Comparison of ENCODE assay signal across 8 cellular contexts in genomic region chr9:129237195-129237611, GRCh38. TPM values are rescaled to one million over a fixed set of nuclear protein-coding genes. Genes with fewer than 3 reads are reported as not detected.
DNase-seq lines count a peak whose midpoint lies in the region; ATAC-seq and TF ChIP-seq lines count a peak whose summit lies in the region.

No MANE protein-coding gene starts in this region.

- peak in 1 of 4 donors; percentile 50 for ATAC-seq in right lobe of liver
- no peak for ATAC-seq in HG02973 (IDR thresholded peaks at IDR 0.05; ENCODE audit: unreplicated experiment)
- ATAC-seq in GM18873 (IDR thresholded peaks at IDR 0.05; ENCODE audit: low FRiP score, unreplicated experiment): no peak

- intact Hi-C loops in right lobe of liver (cut with DNase I): no loop called here

- TF ChIP-seq POLR2A in right lobe of liver (IDR thresholded peaks at IDR 0.05) (no peak), suprapubic skin (IDR thresholded peaks at IDR 0.05) (no peak)

- H3K36me3 ChIP-seq in right lobe of liver: no peaks in the 10 kb centered on the region
- no peaks in the 10 kb centered on the region for H3K36me3 ChIP-seq in suprapubic skin

- H3K4me1 ChIP-seq in right lobe of liver: no peaks in the 10 kb centered on the region
- peaks cover 8% of the 10 kb centered on the region for H3K4me1 ChIP-seq in suprapubic skin

- WGBS in right lobe of liver (ENCODE audit: insufficient coverage, low coverage, low lambda C conversion rate, missing lambda C conversion rate): 19% methylated on average over 10 of the region's 13 CpGs
- WGBS in suprapubic skin: 18% methylated on average over 12 of the region's 13 CpGs

- H3K27ac ChIP-seq in right lobe of liver (no peak overlapping the region), suprapubic skin (no peak overlapping the region)

- peak; percentile 67 for DNase-seq in Ammon's horn (ENCODE audit: low spot score)
- peak; percentile 24 for DNase-seq in OCI-M1 (lab: John Stamatoyannopoulos, UW)
- peak; percentile 27 for DNase-seq in activated T-helper 9 cell treated with anti-CD3 and anti-CD28 coated beads, Interleukin-2, amount 50 U/mL, for 16 hours (ENCODE audit: low read depth)
- DNase-seq in right lobe of liver: peak in 2 of 3 donors; percentile 16 to 23
- peak in 5 of 6 experiments; percentile 8 to 56 (median 37) for DNase-seq in stimulated activated naive CD4-positive, alpha-beta T cell (lab: John Stamatoyannopoulos, UW)
- DNase-seq in suprapubic skin (ENCODE audit: low spot score in 2 of 2): no peak

- H3K9me3 ChIP-seq in right lobe of liver (no peaks in the 10 kb centered on the region), suprapubic skin (no peaks in the 10 kb centered on the region)

- no peak for TF ChIP-seq EP300 in suprapubic skin (IDR thresholded peaks at IDR 0.05)

- H3K4me3 ChIP-seq in right lobe of liver (no peak overlapping the region), suprapubic skin (no peak overlapping the region)

- TF ChIP-seq CTCF in right lobe of liver (IDR thresholded peaks at IDR 0.05): no peak
- no peak for TF ChIP-seq CTCF in suprapubic skin (IDR thresholded peaks at IDR 0.05)

- H3K27me3 ChIP-seq in right lobe of liver: no peaks in the 10 kb centered on the region
- H3K27me3 ChIP-seq in suprapubic skin: no peaks in the 10 kb centered on the region

RNA-seq across cellular contexts. Expression of gene IER5L, which starts 59.1 kb away (rescaled TPM):
- total RNA-seq in right lobe of liver (10 to 100 TPM in 3 of 6 experiments, 1 to 10 TPM in 3; 2.7 to 19.8 (median 7.8) TPM), suprapubic skin (1 to 10 TPM; 4.3 to 8.2 (median 6.2) TPM)

Comparison
In these comparisons a context has a peak if more than half of its experiments do, and no peak if none do; other contexts are left out.
1. DNase-seq: peak in Ammon's horn (single experiment), OCI-M1 (single experiment), activated T-helper 9 cell treated with anti-CD3 and anti-CD28 coated beads, Interleukin-2, amount 50 U/mL, for 16 hours (single experiment), right lobe of liver (2 of 3) and stimulated activated naive CD4-positive, alpha-beta T cell (5 of 6); none in suprapubic skin (0 of 2).